2 cellular contexts compared by ENCODE assay signal in genomic region chr22:41966607-41967240, GRCh38.
TF ChIP-seq lines count a peak whose summit lies in the region.

No MANE protein-coding gene starts in this region.

TF ChIP-seq in IMR-90, 13 proteins besides CTCF, POLR2A, EP300 and RAD21:
- TF ChIP-seq SMC3 (IDR thresholded peaks at IDR 0.05; ENCODE audit: low read depth, low read length) (peak; percentile 55), CHD1 (IDR thresholded peaks at IDR 0.05; ENCODE audit: low read depth, low read length) (no peak), MAFK (IDR thresholded peaks at IDR 0.05; ENCODE audit: low read depth, low read length) (no peak), BHLHE40 (IDR thresholded peaks at IDR 0.05; ENCODE audit: low read depth, low read length) (no peak), USF2 (IDR thresholded peaks at IDR 0.05; ENCODE audit: low read depth, low read length) (no peak), NFE2L2 (IDR thresholded peaks at IDR 0.05; ENCODE audit: low read depth, low read length) (no peak), CEBPB (IDR thresholded peaks at IDR 0.05; ENCODE audit: low read depth, low read length) (no peak)

TF ChIP-seq in HepG2, 621 proteins besides CTCF, POLR2A, EP300 and RAD21:
- TF ChIP-seq GABPA (IDR thresholded peaks at IDR 0.05; ENCODE audit: low read depth, low read length) (no peak), GABPA (CRISPR knock-in tag; IDR thresholded peaks at IDR 0.05; ENCODE audit: low read depth) (0 out of 2 replicates have a peak, but pooled peaks have one; percentile 18), ETV5 (CRISPR knock-in tag; IDR thresholded peaks at IDR 0.05; ENCODE audit: borderline replicate concordance) (peak; percentile 91), IRF2 (CRISPR knock-in tag; IDR thresholded peaks at IDR 0.05) (0 out of 2 replicates have a peak, but pooled peaks have one; percentile 22), SMARCC2 (IDR thresholded peaks at IDR 0.05) (no peak), ELF1 (CRISPR knock-in tag; IDR thresholded peaks at IDR 0.05) (peak; percentile 34; the same call in 1 of the 2 replicates), THAP11 (CRISPR knock-in tag; IDR thresholded peaks at IDR 0.05) (peak; percentile 29; the same call in 1 of the 2 replicates), SMAD1 (CRISPR knock-in tag; IDR thresholded peaks at IDR 0.05; ENCODE audit: borderline replicate concordance, low read depth) (no peak), BCL6 (CRISPR knock-in tag; IDR thresholded peaks at IDR 0.05) (no peak), CREM (IDR thresholded peaks at IDR 0.05) (no peak), CREM (CRISPR knock-in tag; IDR thresholded peaks at IDR 0.05) (no peak), SMC3 (IDR thresholded peaks at IDR 0.05; ENCODE audit: low read length) (peak; percentile 64; the same call in 1 of the 2 replicates), MIXL1 (CRISPR knock-in tag; IDR thresholded peaks at IDR 0.05) (0 out of 2 replicates have a peak, but pooled peaks have one; percentile 33), CREBL2 (CRISPR knock-in tag; IDR thresholded peaks at IDR 0.05; ENCODE audit: borderline replicate concordance) (no peak), U2AF2 (IDR thresholded peaks at IDR 0.05; ENCODE audit: low read depth, low read length) (no peak), HCFC1 (IDR thresholded peaks at IDR 0.05; ENCODE audit: low read depth, low read length) (no peak), GABPB1 (CRISPR knock-in tag; IDR thresholded peaks at IDR 0.05) (0 out of 2 replicates have a peak, but pooled peaks have one; percentile 19), STAG1 (CRISPR knock-in tag; IDR thresholded peaks at IDR 0.05) (peak; percentile 70), CERS6 (CRISPR knock-in tag; IDR thresholded peaks at IDR 0.05) (no peak)
